ENCODE assay signal across 1 cellular context in genomic region chr16:85010931-85011845, GRCh38.
A peak's percentile ranks its signal among the peaks of the same experiment; 100 is the strongest.
TF ChIP-seq lines count a peak whose summit lies in the region.

TSS of gene ZDHHC7 (minus strand) at chr16:85011535. CDS start at chr16:84990618, 20,917 bp downstream.

TF ChIP-seq in HepG2, 621 proteins besides CTCF, POLR2A, EP300 and RAD21 (continued from another document and continues in another):
- no peak for TF ChIP-seq HOXA7 (CRISPR knock-in tag; IDR thresholded peaks at IDR 0.05)
- TF ChIP-seq NAIF1 (CRISPR knock-in tag; IDR thresholded peaks at IDR 0.05; ENCODE audit: borderline replicate concordance) = no peak; the same call in 1 of the 2 replicates
- TF ChIP-seq ZBTB25 (CRISPR knock-in tag; IDR thresholded peaks at IDR 0.05) = peak; percentile 65; the same call in 1 of the 2 replicates
- no peak; the same call in 1 of the 2 replicates for TF ChIP-seq ZSCAN5A (CRISPR knock-in tag; IDR thresholded peaks at IDR 0.05; ENCODE audit: borderline replicate concordance)
- TF ChIP-seq ZNF251 (CRISPR knock-in tag; IDR thresholded peaks at IDR 0.05) = no peak
- no peak for TF ChIP-seq FOXP1 (IDR thresholded peaks at IDR 0.05)
- TF ChIP-seq FOXP1 (CRISPR knock-in tag; IDR thresholded peaks at IDR 0.05) = 0 out of 2 replicates have a peak, but pooled peaks have one; percentile 3
- TF ChIP-seq ZNF407 (CRISPR knock-in tag; IDR thresholded peaks at IDR 0.05; ENCODE audit: not compliant biosample characterization) = no peak
- no peak for TF ChIP-seq U2AF2 (IDR thresholded peaks at IDR 0.05; ENCODE audit: low read depth, low read length)
- TF ChIP-seq RARG (CRISPR knock-in tag; IDR thresholded peaks at IDR 0.05; ENCODE audit: low read depth) = no peak
- TF ChIP-seq SMAD1 (CRISPR knock-in tag; IDR thresholded peaks at IDR 0.05; ENCODE audit: borderline replicate concordance, low read depth) = no peak
- no peak for TF ChIP-seq IKZF1 (IDR thresholded peaks at IDR 0.05)
- no peak for TF ChIP-seq ATF6 (CRISPR knock-in tag; conservative IDR thresholded peaks at IDR 0.05)
- TF ChIP-seq POLR2G (IDR thresholded peaks at IDR 0.05; ENCODE audit: low read depth, low read length) = peak; percentile 99
- no peak; the same call in none of the 2 replicates for TF ChIP-seq MYPOP (CRISPR knock-in tag; IDR thresholded peaks at IDR 0.05)
- TF ChIP-seq CHD4 (IDR thresholded peaks at IDR 0.05; ENCODE audit: borderline replicate concordance, low read length) = 0 out of 2 replicates have a peak, but pooled peaks have one; percentile 9
- no peak for TF ChIP-seq MBNL3 (CRISPR knock-in tag; conservative IDR thresholded peaks at IDR 0.05)
- TF ChIP-seq DNMT3B (CRISPR knock-in tag; conservative IDR thresholded peaks at IDR 0.05) = peak; percentile 86
- peak; percentile 60 for TF ChIP-seq RBM39 (IDR thresholded peaks at IDR 0.05; ENCODE audit: low read depth, low read length, poor library complexity, severe bottlenecking)
- TF ChIP-seq NR2F2 (IDR thresholded peaks at IDR 0.05; ENCODE audit: borderline replicate concordance, low read depth) = peak; percentile 47; the same call in 1 of the 2 replicates
- peak; percentile 69 for TF ChIP-seq ZNF83 (CRISPR knock-in tag; IDR thresholded peaks at IDR 0.05; ENCODE audit: borderline replicate concordance)
- peak; percentile 90 for TF ChIP-seq ELF1 (CRISPR knock-in tag; IDR thresholded peaks at IDR 0.05)
- no peak; the same call in 1 of the 2 replicates for TF ChIP-seq ZKSCAN1 (IDR thresholded peaks at IDR 0.05; ENCODE audit: low read length)
- TF ChIP-seq MTF1 (CRISPR knock-in tag; IDR thresholded peaks at IDR 0.05) = no peak; the same call in 1 of the 2 replicates
- TF ChIP-seq RFX5 (IDR thresholded peaks at IDR 0.05; ENCODE audit: low read depth, low read length) = peak; percentile 77
- TF ChIP-seq POLR2AphosphoS5 (IDR thresholded peaks at IDR 0.05; ENCODE audit: low read depth, low read length) = peak; percentile 96
- TF ChIP-seq CHCHD3 (CRISPR knock-in tag; IDR thresholded peaks at IDR 0.05) = no peak
- peak; percentile 25; the same call in 1 of the 2 replicates for TF ChIP-seq ETS1 (CRISPR knock-in tag; IDR thresholded peaks at IDR 0.05)
- TF ChIP-seq FOXJ3 (CRISPR knock-in tag; IDR thresholded peaks at IDR 0.05; ENCODE audit: borderline replicate concordance) = no peak
- TF ChIP-seq ZNF816 (CRISPR knock-in tag; IDR thresholded peaks at IDR 0.05; ENCODE audit: borderline replicate concordance) = no peak; the same call in 1 of the 2 replicates
- peak; percentile 78; the same call in 1 of the 2 replicates for TF ChIP-seq HDAC1 (CRISPR knock-in tag; IDR thresholded peaks at IDR 0.05)
- TF ChIP-seq ZZZ3 (CRISPR knock-in tag; IDR thresholded peaks at IDR 0.05; ENCODE audit: borderline replicate concordance) = no peak; the same call in 1 of the 2 replicates
- TF ChIP-seq ZNF362 (CRISPR knock-in tag; IDR thresholded peaks at IDR 0.05; ENCODE audit: borderline replicate concordance) = no peak
- TF ChIP-seq IRF9 (CRISPR knock-in tag; IDR thresholded peaks at IDR 0.05; ENCODE audit: borderline replicate concordance) = 0 out of 2 replicates have a peak, but pooled peaks have one; percentile 70
- TF ChIP-seq STAT5B (CRISPR knock-in tag; IDR thresholded peaks at IDR 0.05) = 0 out of 2 replicates have a peak, but pooled peaks have one; percentile 18
- peak; percentile 93 for TF ChIP-seq GATAD1 (CRISPR knock-in tag; IDR thresholded peaks at IDR 0.05)
- no peak for TF ChIP-seq ATF4 (CRISPR knock-in tag; IDR thresholded peaks at IDR 0.05)
- peak; percentile 88 for TF ChIP-seq ZSCAN29 (CRISPR knock-in tag; conservative IDR thresholded peaks at IDR 0.05)
- TF ChIP-seq ZNF354B (CRISPR knock-in tag; IDR thresholded peaks at IDR 0.05) = no peak; the same call in 1 of the 2 replicates
- no peak for TF ChIP-seq MNT (IDR thresholded peaks at IDR 0.05)
- TF ChIP-seq KLF16 (CRISPR knock-in tag; IDR thresholded peaks at IDR 0.05) = peak in 1 of 2 experiments; percentile 73; a peak in 2 of 4 replicates
- peak; percentile 98 for TF ChIP-seq KMT2A (CRISPR knock-in tag; IDR thresholded peaks at IDR 0.05)
